In genomic region chr9:122954253-122954691, GRCh38 we compare ENCODE assay signal across 2 cellular contexts.
TF ChIP-seq lines count a peak whose summit lies in the region.

No MANE protein-coding gene starts in this region.

TF ChIP-seq in IMR-90, 13 proteins besides CTCF, POLR2A, EP300 and RAD21:
- TF ChIP-seq BHLHE40 (IDR thresholded peaks at IDR 0.05; ENCODE audit: low read depth, low read length) (no peak), MAFK (IDR thresholded peaks at IDR 0.05; ENCODE audit: low read depth, low read length) (no peak), RFX5 (IDR thresholded peaks at IDR 0.05; ENCODE audit: low read depth, low read length) (no peak), CEBPB (IDR thresholded peaks at IDR 0.05; ENCODE audit: low read depth, low read length) (no peak), ELK1 (IDR thresholded peaks at IDR 0.05; ENCODE audit: borderline replicate concordance, low read depth, low read length) (no peak), SMC3 (IDR thresholded peaks at IDR 0.05; ENCODE audit: low read depth, low read length) (no peak), CHD1 (IDR thresholded peaks at IDR 0.05; ENCODE audit: low read depth, low read length) (no peak), RCOR1 (IDR thresholded peaks at IDR 0.05; ENCODE audit: insufficient replicate concordance, low read length) (no peak), USF2 (IDR thresholded peaks at IDR 0.05; ENCODE audit: low read depth, low read length) (no peak), MXI1 (IDR thresholded peaks at IDR 0.05; ENCODE audit: borderline replicate concordance, low read depth, low read length) (no peak), NFE2L2 (IDR thresholded peaks at IDR 0.05; ENCODE audit: low read depth, low read length) (no peak), FOS (IDR thresholded peaks at IDR 0.05; ENCODE audit: low read depth, low read length) (no peak), MAZ (IDR thresholded peaks at IDR 0.05; ENCODE audit: borderline replicate concordance, low read depth, low read length) (no peak)

TF ChIP-seq in GM23338, 12 proteins besides CTCF, POLR2A, EP300 and RAD21:
- TF ChIP-seq EZH2phosphoT487 (IDR thresholded peaks at IDR 0.05; ENCODE audit: unreplicated experiment) (no peak), EZH2 (IDR thresholded peaks at IDR 0.05; ENCODE audit: low read depth, unreplicated experiment) (no peak), POLR2AphosphoS5 (IDR thresholded peaks at IDR 0.05; ENCODE audit: low read depth) (no peak)
